ENCODE assay signal across 15 cellular contexts in the genomic region with DNA sequence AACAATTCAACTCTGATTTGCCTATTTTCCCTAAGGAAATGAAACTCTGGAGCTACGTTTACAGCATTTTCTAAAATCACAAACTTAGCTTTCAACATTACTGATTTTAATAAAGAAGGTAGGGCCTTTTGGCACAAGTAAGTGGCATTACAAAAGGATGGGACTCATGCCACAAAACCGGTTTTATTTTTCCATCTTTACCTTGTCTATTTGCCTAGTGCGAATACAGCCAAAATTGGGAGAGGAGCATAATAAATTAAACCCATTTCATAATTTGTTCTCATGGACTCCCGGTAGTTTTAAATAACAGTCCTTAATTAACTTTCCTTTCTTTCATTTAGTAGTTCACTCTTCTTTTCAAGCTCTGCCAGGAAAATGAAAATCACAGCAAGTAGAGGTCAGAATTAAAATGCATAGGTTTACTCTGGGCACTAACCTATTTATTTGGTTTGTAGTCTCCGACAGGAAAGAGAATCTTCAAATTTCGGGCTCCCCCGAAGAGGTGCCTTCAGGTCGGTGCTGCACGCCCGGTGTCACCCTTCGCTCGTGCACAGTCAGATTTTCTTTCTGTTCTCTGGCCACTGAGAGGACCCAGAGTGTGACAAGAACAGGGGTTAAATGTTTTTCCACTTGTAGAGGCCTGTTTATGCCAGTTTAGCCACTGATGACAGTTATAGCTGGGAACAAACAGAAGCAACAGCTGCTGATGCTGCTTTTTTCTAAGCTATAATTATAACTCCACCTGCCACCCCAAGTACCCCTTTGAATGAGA. TPM values are rescaled to one million over a fixed set of nuclear protein-coding genes. Genes with fewer than 3 reads are reported as not detected.
DNase-seq lines count a peak whose midpoint lies in the region; ATAC-seq and TF ChIP-seq lines count a peak whose summit lies in the region.
"Had no signal": no experiment of that assay in that cellular context is flagged by ENCODE, and none has a peak within 500 bp of the region (broad histone marks: within the 10 kb centered on the region; RNA-seq: fewer than 3 reads in every experiment).

A gene (minus strand): TSS at position 535 of the 772 bp plus-strand sequence. CDS start 1,505 bp downstream, outside the sequence.

- no peak within 1 kb of the TSS for H4K8ac ChIP-seq in mesenchymal stem cell (ENCODE audit: low read length)

- no peak within 1 kb of the TSS for H3K9ac ChIP-seq in mesenchymal stem cell (ENCODE audit: low read length)

- ATAC-seq in Right ventricle myocardium superior (ENCODE audit: poor library complexity) (peak; percentile 57), heart left ventricle (no peak)
- ATAC-seq: natural killer cell had no signal

- intact Hi-C loops in Right ventricle myocardium superior (cut with DNase I), result no loop called here
- intact Hi-C loops in heart left ventricle (cut with DNase I), result no loop called here

- H4K91ac ChIP-seq in mesenchymal stem cell (ENCODE audit: low read length), result no peak within 1 kb of the TSS

- no peak for TF ChIP-seq POLR2A in heart left ventricle (IDR thresholded peaks at IDR 0.05)
- no peak for TF ChIP-seq POLR2A in suprapubic skin (IDR thresholded peaks at IDR 0.05)

- H3K4me1 ChIP-seq in heart left ventricle, result peaks cover 0 to 3% (median 0%) of the 10 kb centered on the region in 12 donors
- H3K4me1 ChIP-seq in suprapubic skin, result peaks cover 10% of the 10 kb centered on the region
- H3K4me1 ChIP-seq in mesenchymal stem cell (ENCODE audit: control insufficient read depth, insufficient read depth, low read depth, low read length), result no peaks in the 10 kb centered on the region
- H3K4me1 ChIP-seq: ascending aorta, HAP-1 had no signal

- DNase-seq in Right ventricle myocardium superior (no peak), heart left ventricle (no peak), NCI-H2107 (lab: John Stamatoyannopoulos, UW) (peak; percentile 90), SHP77 treated with DMSO at 0.1 percent for 48 hours (lab: John Stamatoyannopoulos, UW) (peak; percentile 90), suprapubic skin (ENCODE audit: low spot score in 2 of 2) (no peak), mesenchymal stem cell (no peak), amniotic stem cell (lab: John Stamatoyannopoulos, UW) (no peak), A172 (ENCODE audit: low spot score) (no peak)
- DNase-seq: activated CD4-positive, alpha-beta T cell treated with anti-CD3 and anti-CD28 coated beads for 1 hour; activated T-cell treated with anti-CD3 and anti-CD28 coated beads, Interleukin-2, amount 50 U/mL, for 24 hours; natural killer cell; SW 1271; trophoblast cell had no signal

- H2AFZ ChIP-seq in mesenchymal stem cell (ENCODE audit: low read depth, low read length), result no peak within 1 kb of the TSS

- H3K18ac ChIP-seq in mesenchymal stem cell (ENCODE audit: low read depth in 1 of 2, low read length in 2 of 2), result no peak within 1 kb of the TSS

- no peaks in the 10 kb centered on the region for H3K36me3 ChIP-seq in heart left ventricle
- no peaks in the 10 kb centered on the region for H3K36me3 ChIP-seq in suprapubic skin
- H3K36me3 ChIP-seq in mesenchymal stem cell (ENCODE audit: control insufficient read depth in 1 of 2, insufficient read depth in 2 of 2, low read depth in 1 of 2, low read length in 2 of 2), result no peaks in the 10 kb centered on the region
- H3K36me3 ChIP-seq: ascending aorta, HAP-1 had no signal

- H3K23ac ChIP-seq in mesenchymal stem cell (ENCODE audit: low read length in 2 of 2), result no peak within 1 kb of the TSS

- H3K27me3 ChIP-seq in heart left ventricle (no peaks in the 10 kb centered on the region), suprapubic skin (no peaks in the 10 kb centered on the region), mesenchymal stem cell (ENCODE audit: control insufficient read depth in 1 of 2, insufficient read depth in 1 of 2, low read length in 2 of 2) (no peaks in the 10 kb centered on the region)
- H3K27me3 ChIP-seq: ascending aorta had no signal

- TF ChIP-seq CTCF in heart left ventricle (IDR thresholded peaks at IDR 0.05) (no peak), suprapubic skin (IDR thresholded peaks at IDR 0.05) (no peak)

- 64 to 84% (median 77%) methylated on average over 12 of the region's 12 CpGs for WGBS in heart left ventricle, 4 donors
- WGBS in suprapubic skin, result 57% methylated on average over 12 of the region's 12 CpGs
- 96% methylated on average over 12 of the region's 12 CpGs for WGBS in mesenchymal stem cell

- TF ChIP-seq EP300 in suprapubic skin (IDR thresholded peaks at IDR 0.05), result no peak

- H2AK5ac ChIP-seq in mesenchymal stem cell (ENCODE audit: low read length, severe bottlenecking), result no peak within 1 kb of the TSS

- no peak within 1 kb of the TSS for H3K4ac ChIP-seq in mesenchymal stem cell (ENCODE audit: low read depth in 1 of 2, low read length in 2 of 2)

- H3K27ac ChIP-seq in heart left ventricle, result no peak within 1 kb of the TSS
- peak within 1 kb of the TSS; percentile 2 for H3K27ac ChIP-seq in suprapubic skin
- H3K27ac ChIP-seq in mesenchymal stem cell (ENCODE audit: low read length, poor library complexity, severe bottlenecking), result no peak within 1 kb of the TSS
- H3K27ac ChIP-seq: ascending aorta had no signal

- H3K4me2 ChIP-seq in mesenchymal stem cell (ENCODE audit: low read length, poor library complexity, severe bottlenecking), result no peak within 1 kb of the TSS

- H2BK5ac ChIP-seq in mesenchymal stem cell (ENCODE audit: low read depth, low read length, poor library complexity, severe bottlenecking), result no peak within 1 kb of the TSS

- H3K9me3 ChIP-seq in heart left ventricle (no peaks in the 10 kb centered on the region), suprapubic skin (no peaks in the 10 kb centered on the region), mesenchymal stem cell (ENCODE audit: control insufficient read depth, low read length) (no peaks in the 10 kb centered on the region)
- H3K9me3 ChIP-seq: ascending aorta, HAP-1 had no signal

- H2BK12ac ChIP-seq in mesenchymal stem cell (ENCODE audit: low read length in 2 of 2), result no peak within 1 kb of the TSS

- H2BK15ac ChIP-seq in mesenchymal stem cell (ENCODE audit: low read depth, poor library complexity, severe bottlenecking), result no peak within 1 kb of the TSS

- no peak within 1 kb of the TSS for H3K14ac ChIP-seq in mesenchymal stem cell (ENCODE audit: low read length in 2 of 2)

- H2BK120ac ChIP-seq in mesenchymal stem cell (ENCODE audit: low read depth, low read length), result no peak within 1 kb of the TSS

- peak within 1 kb of the TSS in 2 of 12 donors; percentile 1 to 21 for H3K4me3 ChIP-seq in heart left ventricle
- no peak within 1 kb of the TSS for H3K4me3 ChIP-seq in suprapubic skin
- no peak within 1 kb of the TSS for H3K4me3 ChIP-seq in mesenchymal stem cell (ENCODE audit: insufficient read depth in 1 of 2, low read depth in 1 of 2, low read length in 2 of 2)
- H3K4me3 ChIP-seq: ascending aorta, HAP-1 had no signal

- H3K79me1 ChIP-seq in mesenchymal stem cell (replicated peaks; ENCODE audit: low read length, poor library complexity, severe bottlenecking), result no peaks in the 10 kb centered on the region

RNA-seq across cellular contexts. Expression of the gene that starts here (rescaled TPM):
- total RNA-seq in Right ventricle myocardium superior (0.48 TPM), heart left ventricle (1 to 10 TPM in 1 of 9 donors, under 1 TPM in 6, not detected in 2; 0.16 to 5.3 (median 0.43) TPM), suprapubic skin (under 1 TPM in 2 of 4 donors, not detected in 2; 0.52 to 0.98 TPM)
- under 1 TPM; 0.15 to 0.89 TPM for polyA plus RNA-seq in heart left ventricle
- 0.25 TPM for polyA plus RNA-seq in mesenchymal stem cell (2013, experiment 1 of 2)
- polyA plus RNA-seq in mesenchymal stem cell (2013, experiment 2 of 2), result 0.07 TPM
- 0.31 and 1.3 TPM in 2 replicates for total RNA-seq in A172 (2014; rRNA removed; shearing (Covaris generic))
- total RNA-seq: ascending aorta, natural killer cell had no signal

Comparison
In these comparisons a context has a peak if more than half of its experiments do, and no peak if none do; other contexts are left out.
1. Peak in ATAC-seq in Right ventricle myocardium superior; RNA of the gene not detected or under 1 TPM.
2. DNase-seq: peak in NCI-H2107 (single experiment) and SHP77 treated with DMSO at 0.1 percent for 48 hours (single experiment); none in Right ventricle myocardium superior (single experiment), heart left ventricle (0 of 5), suprapubic skin (0 of 2), mesenchymal stem cell (single experiment), amniotic stem cell (single experiment) and A172 (single experiment).